In genomic region chr7:150324366-150324961, GRCh38 we compare ENCODE assay signal across 8 cellular contexts. TPM values are rescaled to one million over a fixed set of nuclear protein-coding genes. Genes with fewer than 3 reads are reported as not detected.
DNase-seq lines count a peak whose midpoint lies in the region; ATAC-seq and TF ChIP-seq lines count a peak whose summit lies in the region.

No MANE protein-coding gene starts in this region.

- H3K4me3 ChIP-seq in kidney epithelial cell (ENCODE audit: low read depth, low read length) (peak overlapping the region; percentile 61), transverse colon (peak overlapping the region in 3 of 4 donors; percentile 60 to 87 (median 71))

- H3K4me1 Mint-ChIP-seq in activated T-cell treated with anti-CD3 and anti-CD28 coated beads, Interleukin-2, amount 50 U/mL, for 72 hours (ENCODE audit: low read depth), result peaks cover 64% of the 10 kb centered on the region
- peaks cover 53% of the 10 kb centered on the region for H3K4me1 Mint-ChIP-seq in activated CD4-positive, alpha-beta memory T cell treated with anti-CD3 and anti-CD28 coated beads, Interleukin-2, amount 10 ng/mL, durations not matched to agents 7 days and 5 days

- CTCF ChIA-PET in activated CD4-positive, alpha-beta memory T cell treated with anti-CD3 and anti-CD28 coated beads, Interleukin-2, amount 10 ng/mL, durations not matched to agents 7 days and 5 days (lab: Charles Lee), result interaction anchor here (1.8 kb wide), 1 partner anchor 81 kb away, joined by 5 read pairs; a partner anchor contains a TSS

- H3K27ac ChIP-seq in transverse colon, result peak overlapping the region; percentile 89 to 96 (median 96)

- TF ChIP-seq EP300 in transverse colon (IDR thresholded peaks at IDR 0.05; ENCODE audit: low read depth), result no peak

- peaks cover 7 to 23% (median 22%) of the 10 kb centered on the region in 4 donors for H3K4me1 ChIP-seq in transverse colon

- POLR2A ChIA-PET in activated CD4-positive, alpha-beta memory T cell treated with anti-CD3 and anti-CD28 coated beads, Interleukin-2, amount 10 ng/mL, durations not matched to agents 7 days and 5 days (lab: Charles Lee), result interaction anchor here (1.0 to 1.6 kb wide), 6 partner anchors 18 to 459 kb away, joined by 3 to 4 read pairs (median 3); partner anchors contain the start of gene REPIN1

- in situ Hi-C loops in transverse colon (cut with MboI; ENCODE audit: low pct_ligation_motif_present in 1 of 4, low pct_unique_long_range_greater_than_20kb in 1 of 4, low sequenced_read_pairs in 3 of 4), result loop anchor here in 3 of 4 donors (25.0 kb wide), 1 partner anchor 88 kb away; a partner anchor contains a TSS

- no peaks in the 10 kb centered on the region for H3K9me3 ChIP-seq in transverse colon

- H3K9me3 Mint-ChIP-seq in activated T-cell treated with anti-CD3 and anti-CD28 coated beads, Interleukin-2, amount 50 U/mL, for 72 hours, result no peaks in the 10 kb centered on the region
- H3K9me3 Mint-ChIP-seq in activated CD4-positive, alpha-beta memory T cell treated with anti-CD3 and anti-CD28 coated beads, Interleukin-2, amount 10 ng/mL, durations not matched to agents 7 days and 5 days, result no peaks in the 10 kb centered on the region

- peak overlapping the region; percentile 98 for H3K27ac Mint-ChIP-seq in activated T-cell treated with anti-CD3 and anti-CD28 coated beads, Interleukin-2, amount 50 U/mL, for 72 hours
- H3K27ac Mint-ChIP-seq in activated CD4-positive, alpha-beta memory T cell treated with anti-CD3 and anti-CD28 coated beads, Interleukin-2, amount 10 ng/mL, durations not matched to agents 7 days and 5 days, result peak overlapping the region; percentile 97

- WGBS in transverse colon (ENCODE audit: low coverage in 1 of 2), 2 donors, result 46 to 51% methylated on average over 8 to 12 of the region's 12 CpGs

- TF ChIP-seq CTCF in kidney epithelial cell (IDR thresholded peaks at IDR 0.05; ENCODE audit: insufficient read depth, low read length, poor library complexity, severe bottlenecking) (no peak), transverse colon (IDR thresholded peaks at IDR 0.05) (no peak)

- H3K36me3 ChIP-seq in kidney epithelial cell (ENCODE audit: control insufficient read depth, insufficient read depth, low read length) (no peaks in the 10 kb centered on the region), transverse colon (no peaks in the 10 kb centered on the region)

- intact Hi-C loops in transverse colon (cut with DNase I; ENCODE audit: low total_unique reads), result no loop called here

- DNase-seq in activated T-cell treated with anti-CD3 and anti-CD28 coated beads, Interleukin-2, amount 50 U/mL, for 72 hours, result no peak
- no peak for DNase-seq in activated T-cell treated with anti-CD3 and anti-CD28 coated beads, Interleukin-2, amount 50 U/mL, for 48 hours
- no peak for DNase-seq in activated CD4-positive, alpha-beta memory T cell treated with anti-CD3 and anti-CD28 coated beads, Interleukin-2, amount 10 ng/mL, durations not matched to agents 7 days and 5 days
- DNase-seq in kidney epithelial cell (ENCODE audit: low read depth) (no peak), transverse colon (no peak)

- peaks cover 15 to 31% of the 10 kb centered on the region in 2 donors for H3K36me3 Mint-ChIP-seq in activated T-cell treated with anti-CD3 and anti-CD28 coated beads, Interleukin-2, amount 50 U/mL, for 72 hours (ENCODE audit: insufficient read depth in 2 of 2)
- H3K36me3 Mint-ChIP-seq in activated CD4-positive, alpha-beta memory T cell treated with anti-CD3 and anti-CD28 coated beads, Interleukin-2, amount 10 ng/mL, durations not matched to agents 7 days and 5 days (ENCODE audit: low read depth), result peaks cover 57% of the 10 kb centered on the region

- no peaks in the 10 kb centered on the region for H3K27me3 ChIP-seq in kidney epithelial cell (ENCODE audit: control insufficient read depth, insufficient read depth, low read length)
- H3K27me3 ChIP-seq in transverse colon, result no peaks in the 10 kb centered on the region

- no peaks in the 10 kb centered on the region for H3K27me3 Mint-ChIP-seq in activated T-cell treated with anti-CD3 and anti-CD28 coated beads, Interleukin-2, amount 50 U/mL, for 72 hours (ENCODE audit: low read depth)
- H3K27me3 Mint-ChIP-seq in activated CD4-positive, alpha-beta memory T cell treated with anti-CD3 and anti-CD28 coated beads, Interleukin-2, amount 10 ng/mL, durations not matched to agents 7 days and 5 days, result no peaks in the 10 kb centered on the region

- peak overlapping the region; percentile 91 to 99 for H3K4me3 Mint-ChIP-seq in activated T-cell treated with anti-CD3 and anti-CD28 coated beads, Interleukin-2, amount 50 U/mL, for 72 hours
- H3K4me3 Mint-ChIP-seq in activated CD4-positive, alpha-beta memory T cell treated with anti-CD3 and anti-CD28 coated beads, Interleukin-2, amount 10 ng/mL, durations not matched to agents 7 days and 5 days, result peak overlapping the region; percentile 94

- peak; percentile 33 for TF ChIP-seq POLR2A in transverse colon (IDR thresholded peaks at IDR 0.05)

- no peak for ATAC-seq in activated T-cell treated with anti-CD3 and anti-CD28 coated beads, Interleukin-2, amount 50 U/mL, for 72 hours (replicated peaks in 1 of 2)
- ATAC-seq in GM21528 (IDR thresholded peaks at IDR 0.05; ENCODE audit: low FRiP score, unreplicated experiment) (no peak), GM18868 (IDR thresholded peaks at IDR 0.05; ENCODE audit: unreplicated experiment) (no peak), HG02642 (IDR thresholded peaks at IDR 0.05; ENCODE audit: poor library complexity, unreplicated experiment) (no peak)

RNA-seq across cellular contexts. Expression of gene ACTR3C, which starts 1.1 kb away (rescaled TPM):
- 10 to 100 TPM in 1 of 2 donors, 1 to 10 TPM in 1; 6.3 to 13.0 TPM for total RNA-seq in activated T-cell treated with anti-CD3 and anti-CD28 coated beads, Interleukin-2, amount 50 U/mL, for 72 hours
- 1 to 10 TPM; 4.9 to 7.0 TPM for total RNA-seq in activated CD4-positive, alpha-beta memory T cell treated with anti-CD3 and anti-CD28 coated beads, Interleukin-2, amount 10 ng/mL, durations not matched to agents 7 days and 5 days
- total RNA-seq in kidney epithelial cell (3.3 and 4.0 TPM in 2 replicates), transverse colon (10 to 100 TPM; 19.9 to 71.1 (median 42.7) TPM)

RNA-seq across cellular contexts. Expression of gene LRRC61, which starts 1.3 kb away (rescaled TPM):
- total RNA-seq in activated T-cell treated with anti-CD3 and anti-CD28 coated beads, Interleukin-2, amount 50 U/mL, for 72 hours, result 10 to 100 TPM; 37.1 to 37.3 TPM
- 10 to 100 TPM; 23.1 to 26.8 TPM for total RNA-seq in activated CD4-positive, alpha-beta memory T cell treated with anti-CD3 and anti-CD28 coated beads, Interleukin-2, amount 10 ng/mL, durations not matched to agents 7 days and 5 days
- total RNA-seq in kidney epithelial cell, result 63.4 and 70.8 TPM in 2 replicates
- 10 to 100 TPM in 3 of 4 donors, 1 to 10 TPM in 1; 1.4 to 55.4 (median 17.2) TPM for total RNA-seq in transverse colon

RNA-seq across cellular contexts. Expression of gene RARRES2, which starts 17.0 kb away (rescaled TPM):
- not detected for total RNA-seq in activated T-cell treated with anti-CD3 and anti-CD28 coated beads, Interleukin-2, amount 50 U/mL, for 72 hours
- not detected for total RNA-seq in activated CD4-positive, alpha-beta memory T cell treated with anti-CD3 and anti-CD28 coated beads, Interleukin-2, amount 10 ng/mL, durations not matched to agents 7 days and 5 days
- total RNA-seq in kidney epithelial cell (0.38 and 2.3 TPM in 2 replicates), transverse colon (100 to 1,000 TPM in 2 of 4 donors, 10 to 100 TPM in 2; 84.2 to 124 (median 102) TPM)

RNA-seq across cellular contexts. Expression of gene REPIN1, which starts 44.2 kb away (rescaled TPM):
- 10 to 100 TPM; 53.6 to 73.7 TPM for total RNA-seq in activated T-cell treated with anti-CD3 and anti-CD28 coated beads, Interleukin-2, amount 50 U/mL, for 72 hours
- 10 to 100 TPM; 42.9 to 45.9 TPM for total RNA-seq in activated CD4-positive, alpha-beta memory T cell treated with anti-CD3 and anti-CD28 coated beads, Interleukin-2, amount 10 ng/mL, durations not matched to agents 7 days and 5 days
- total RNA-seq in kidney epithelial cell (144 and 150 TPM in 2 replicates), transverse colon (100 to 1,000 TPM; 182 to 414 (median 247) TPM)

RNA-seq across cellular contexts. Expression of gene ZNF775, which starts 54.7 kb away (rescaled TPM):
- 1 to 10 TPM; 6.5 to 8.2 TPM for total RNA-seq in activated T-cell treated with anti-CD3 and anti-CD28 coated beads, Interleukin-2, amount 50 U/mL, for 72 hours
- 1 to 10 TPM; 6.4 to 7.1 TPM for total RNA-seq in activated CD4-positive, alpha-beta memory T cell treated with anti-CD3 and anti-CD28 coated beads, Interleukin-2, amount 10 ng/mL, durations not matched to agents 7 days and 5 days
- total RNA-seq in kidney epithelial cell (8.0 and 10.1 TPM in 2 replicates), transverse colon (10 to 100 TPM in 3 of 4 donors, 1 to 10 TPM in 1; 8.9 to 75.2 (median 15.2) TPM)

Comparison
In these comparisons a context has a peak if more than half of its experiments do, and no peak if none do; other contexts are left out.
1. RNA of gene RARRES2, which starts 17.0 kb away (total RNA-seq): 84.2 to 124 TPM in transverse colon; 0.38 to 2.3 TPM in kidney epithelial cell, not detected in activated T-cell treated with anti-CD3 and anti-CD28 coated beads, Interleukin-2, amount 50 U/mL, for 72 hours and not detected in activated CD4-positive, alpha-beta memory T cell treated with anti-CD3 and anti-CD28 coated beads, Interleukin-2, amount 10 ng/mL, durations not matched to agents 7 days and 5 days; every median in the first group is over 10 times any median in the second.